21 cellular contexts compared by ENCODE assay signal in genomic region chr7:38862666-38863065, GRCh38. TPM values are rescaled to one million over a fixed set of nuclear protein-coding genes. Genes with fewer than 3 reads are reported as not detected.
DNase-seq lines count a peak whose midpoint lies in the region; ATAC-seq and TF ChIP-seq lines count a peak whose summit lies in the region.
"Had no signal": no experiment of that assay in that cellular context is flagged by ENCODE, and none has a peak within 500 bp of the region (broad histone marks: within the 10 kb centered on the region; RNA-seq: fewer than 3 reads in every experiment).

No MANE protein-coding gene starts in this region.

- H3K27me3 ChIP-seq in neural cell (ENCODE audit: insufficient read depth, low read depth, low read length), result no peaks in the 10 kb centered on the region

- ATAC-seq in GM19035 (IDR thresholded peaks at IDR 0.05; ENCODE audit: unreplicated experiment) (no peak), GM21619 (IDR thresholded peaks at IDR 0.05; ENCODE audit: unreplicated experiment) (no peak)
- ATAC-seq: GM12878, HepG2, K562, SK-N-SH treated with all-trans-retinoic acid at 6 μM for 48 hours had no signal

- no peaks in the 10 kb centered on the region for H3K36me3 ChIP-seq in neural cell (ENCODE audit: insufficient read depth, low read length)

- no peaks in the 10 kb centered on the region for H3K9me2 ChIP-seq in neural cell (ENCODE audit: insufficient read depth, low read length)

- no peaks in the 10 kb centered on the region for H3K9me3 ChIP-seq in neural cell (ENCODE audit: low read length)

- H4K20me1 ChIP-seq in neural cell (ENCODE audit: insufficient read depth), result no peaks in the 10 kb centered on the region

- peak overlapping the region; percentile 55; the same call in 1 of the 2 replicates for H3K27ac ChIP-seq in VCaP
- H3K27ac ChIP-seq in neural cell (ENCODE audit: low read length), result no peak overlapping the region

- no peaks in the 10 kb centered on the region for H3K79me2 ChIP-seq in neural cell (replicated peaks; ENCODE audit: insufficient read depth, low read length)

- DNase-seq in NCI-H1417 (lab: John Stamatoyannopoulos, UW) (peak in 2 of 3 experiments; percentile 12 to 62), NCI-H1417 treated with DMSO at 0.1 percent for 48 hours (lab: John Stamatoyannopoulos, UW) (no peak), LHCN-M2 (ENCODE audit: low read depth) (peak; percentile 33), C1 segment of cervical spinal cord (lab: John Stamatoyannopoulos, UW) (no peak)
- DNase-seq: DND-41, H9, HFFc6, MM.1S, NCI-H1048, NCI-H1436 treated with DMSO at 0.1 percent for 48 hours, NCI-H2081 treated with DMSO at 0.1 percent for 48 hours, NCI-H226, NCI-H774 had no signal

- no peak overlapping the region for H3K9ac ChIP-seq in neural cell (ENCODE audit: low read length)

- H3K4me3 ChIP-seq in neural cell (ENCODE audit: low read length), result no peak overlapping the region
- H3K4me3 ChIP-seq: GM12878, K562 had no signal

- no peak overlapping the region for H3K4me2 ChIP-seq in neural cell (ENCODE audit: low read length)

- no peak overlapping the region for H2AFZ ChIP-seq in neural cell (ENCODE audit: low read depth, low read length)

- TF ChIP-seq CTCF in VCaP (conservative IDR thresholded peaks at IDR 0.05), result no peak
- TF ChIP-seq CTCF in neural cell (IDR thresholded peaks at IDR 0.05; ENCODE audit: poor library complexity, severe bottlenecking), result no peak

- no peak for TF ChIP-seq RAD21 in neural cell (conservative IDR thresholded peaks at IDR 0.05)

- no peak for TF ChIP-seq EP300 in neural cell (conservative IDR thresholded peaks at IDR 0.05; ENCODE audit: poor library complexity, severe bottlenecking)

- no peaks in the 10 kb centered on the region for H3F3A ChIP-seq in neural cell (ENCODE audit: insufficient read depth, low read length, poor library complexity, severe bottlenecking)

TF ChIP-seq in neural cell, 6 proteins besides CTCF, POLR2A, EP300 and RAD21:
- TF ChIP-seq TAF1 (IDR thresholded peaks at IDR 0.05; ENCODE audit: low read depth) (no peak), POLR2AphosphoS5 (IDR thresholded peaks at IDR 0.05) (peak; percentile 59)
TF ChIP-seq in neural cell: peak in this region for 1.

RNA-seq across cellular contexts. Expression of gene VPS41, which starts 46.3 kb away (rescaled TPM):
- 43.0 and 52.4 TPM in 2 replicates for total RNA-seq in LHCN-M2 (2014; rRNA removed)
- polyA plus RNA-seq in LHCN-M2 (2012), result 26.2 TPM
- 64.0 and 76.3 TPM in 2 replicates for polyA plus RNA-seq in neural cell
- polyA minus RNA-seq in neural cell, result 77.2 and 108 TPM in 2 replicates

Comparison
In these comparisons a context has a peak if more than half of its experiments do, and no peak if none do; other contexts are left out.
1. DNase-seq: peak in NCI-H1417 (2 of 3) and LHCN-M2 (single experiment); none in NCI-H1417 treated with DMSO at 0.1 percent for 48 hours (single experiment) and C1 segment of cervical spinal cord (0 of 14).